ENCODE assay signal across 1 cellular context in the genomic region with DNA sequence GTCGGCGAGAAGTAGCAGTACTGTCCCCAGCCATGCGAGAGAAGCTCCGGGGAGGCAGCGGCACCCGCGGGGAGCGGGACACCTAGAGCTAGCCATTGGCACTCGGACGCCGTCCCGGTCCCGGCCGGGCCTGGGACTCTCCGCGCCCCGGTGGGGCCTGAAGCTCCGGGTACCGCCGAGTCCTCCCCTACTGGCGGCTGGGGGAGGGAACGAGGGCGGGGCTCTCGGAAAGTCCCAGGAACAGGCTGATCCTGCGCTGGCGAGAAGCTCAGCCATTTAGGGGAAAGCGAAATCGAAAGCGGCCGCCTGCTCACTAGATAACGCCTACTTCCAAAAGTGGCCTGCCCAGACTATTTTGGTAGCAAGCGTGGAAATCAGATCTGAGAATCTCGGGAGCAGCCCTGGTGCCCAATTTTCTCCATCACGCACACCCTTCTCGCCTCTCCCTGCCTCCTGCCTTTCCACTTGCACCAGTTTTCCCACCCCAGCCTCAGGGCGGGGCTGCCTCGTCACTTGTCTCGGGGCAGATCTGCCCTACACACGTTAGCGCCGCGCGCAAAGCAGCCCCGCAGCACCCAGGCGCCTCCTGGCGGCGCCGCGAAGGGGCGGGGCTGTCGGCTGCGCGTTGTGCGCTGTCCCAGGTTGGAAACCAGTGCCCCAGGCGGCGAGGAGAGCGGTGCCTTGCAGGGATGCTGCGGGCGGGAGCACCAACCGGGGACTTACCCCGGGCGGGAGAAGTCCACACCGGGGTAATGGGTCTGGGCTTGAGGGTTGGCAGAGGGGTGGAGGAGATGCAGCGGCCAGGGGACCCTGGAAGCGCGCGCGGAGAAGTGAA.
TF ChIP-seq lines count a peak whose summit lies in the region.

Gene PSMB9 (plus strand): TSS at position 652 of the 835 bp plus-strand sequence. CDS start 38 bp downstream, at position 690.
A gene with protein sequence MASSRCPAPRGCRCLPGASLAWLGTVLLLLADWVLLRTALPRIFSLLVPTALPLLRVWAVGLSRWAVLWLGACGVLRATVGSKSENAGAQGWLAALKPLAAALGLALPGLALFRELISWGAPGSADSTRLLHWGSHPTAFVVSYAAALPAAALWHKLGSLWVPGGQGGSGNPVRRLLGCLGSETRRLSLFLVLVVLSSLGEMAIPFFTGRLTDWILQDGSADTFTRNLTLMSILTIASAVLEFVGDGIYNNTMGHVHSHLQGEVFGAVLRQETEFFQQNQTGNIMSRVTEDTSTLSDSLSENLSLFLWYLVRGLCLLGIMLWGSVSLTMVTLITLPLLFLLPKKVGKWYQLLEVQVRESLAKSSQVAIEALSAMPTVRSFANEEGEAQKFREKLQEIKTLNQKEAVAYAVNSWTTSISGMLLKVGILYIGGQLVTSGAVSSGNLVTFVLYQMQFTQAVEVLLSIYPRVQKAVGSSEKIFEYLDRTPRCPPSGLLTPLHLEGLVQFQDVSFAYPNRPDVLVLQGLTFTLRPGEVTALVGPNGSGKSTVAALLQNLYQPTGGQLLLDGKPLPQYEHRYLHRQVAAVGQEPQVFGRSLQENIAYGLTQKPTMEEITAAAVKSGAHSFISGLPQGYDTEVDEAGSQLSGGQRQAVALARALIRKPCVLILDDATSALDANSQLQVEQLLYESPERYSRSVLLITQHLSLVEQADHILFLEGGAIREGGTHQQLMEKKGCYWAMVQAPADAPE (minus strand): TSS at position 164 of the 835 bp plus-strand sequence. CDS start 68 bp downstream, at position 96.

TF ChIP-seq in HepG2, 621 proteins besides CTCF, POLR2A, EP300 and RAD21 (continued from another document):
- 0 out of 2 replicates have a peak, but pooled peaks have one; percentile 32 for TF ChIP-seq ZNF646 (CRISPR knock-in tag; IDR thresholded peaks at IDR 0.05)
- TF ChIP-seq, protein P1, sequence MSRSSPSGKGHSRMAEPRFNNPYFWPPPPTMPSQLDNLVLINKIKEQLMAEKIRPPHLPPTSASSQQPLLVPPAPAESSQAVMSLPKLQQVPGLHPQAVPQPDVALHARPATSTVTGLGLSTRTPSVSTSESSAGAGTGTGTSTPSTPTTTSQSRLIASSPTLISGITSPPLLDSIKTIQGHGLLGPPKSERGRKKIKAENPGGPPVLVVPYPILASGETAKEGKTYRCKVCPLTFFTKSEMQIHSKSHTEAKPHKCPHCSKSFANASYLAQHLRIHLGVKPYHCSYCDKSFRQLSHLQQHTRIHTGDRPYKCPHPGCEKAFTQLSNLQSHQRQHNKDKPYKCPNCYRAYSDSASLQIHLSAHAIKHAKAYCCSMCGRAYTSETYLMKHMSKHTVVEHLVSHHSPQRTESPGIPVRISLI (CRISPR knock-in tag; IDR thresholded peaks at IDR 0.05; ENCODE audit: borderline replicate concordance): no peak
- TF ChIP-seq ZNF331 (CRISPR knock-in tag; IDR thresholded peaks at IDR 0.05): no peak; the same call in 1 of the 2 replicates
- peak; percentile 55; the same call in 1 of the 2 replicates for TF ChIP-seq ZNF124 (CRISPR knock-in tag; IDR thresholded peaks at IDR 0.05)
- TF ChIP-seq ZNF503 (CRISPR knock-in tag; IDR thresholded peaks at IDR 0.05): peak; percentile 54; the same call in 1 of the 2 replicates
- no peak; the same call in 1 of the 2 replicates for TF ChIP-seq SRF (IDR thresholded peaks at IDR 0.05; ENCODE audit: low read depth, low read length)
- no peak for TF ChIP-seq JUNB (CRISPR knock-in tag; IDR thresholded peaks at IDR 0.05; ENCODE audit: borderline replicate concordance)
- no peak for TF ChIP-seq ZNF234 (CRISPR knock-in tag; conservative IDR thresholded peaks at IDR 0.05)
- TF ChIP-seq CEBPB (IDR thresholded peaks at IDR 0.05; ENCODE audit: borderline replicate concordance, low read depth, low read length): no peak
- no peak for TF ChIP-seq ZNF562 (CRISPR knock-in tag; IDR thresholded peaks at IDR 0.05; ENCODE audit: borderline replicate concordance)
- TF ChIP-seq, protein P2, sequence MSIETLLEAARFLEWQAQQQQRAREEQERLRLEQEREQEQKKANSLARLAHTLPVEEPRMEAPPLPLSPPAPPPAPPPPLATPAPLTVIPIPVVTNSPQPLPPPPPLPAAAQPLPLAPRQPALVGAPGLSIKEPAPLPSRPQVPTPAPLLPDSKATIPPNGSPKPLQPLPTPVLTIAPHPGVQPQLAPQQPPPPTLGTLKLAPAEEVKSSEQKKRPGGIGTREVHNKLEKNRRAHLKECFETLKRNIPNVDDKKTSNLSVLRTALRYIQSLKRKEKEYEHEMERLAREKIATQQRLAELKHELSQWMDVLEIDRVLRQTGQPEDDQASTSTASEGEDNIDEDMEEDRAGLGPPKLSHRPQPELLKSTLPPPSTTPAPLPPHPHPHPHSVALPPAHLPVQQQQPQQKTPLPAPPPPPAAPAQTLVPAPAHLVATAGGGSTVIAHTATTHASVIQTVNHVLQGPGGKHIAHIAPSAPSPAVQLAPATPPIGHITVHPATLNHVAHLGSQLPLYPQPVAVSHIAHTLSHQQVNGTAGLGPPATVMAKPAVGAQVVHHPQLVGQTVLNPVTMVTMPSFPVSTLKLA (IDR thresholded peaks at IDR 0.05): peak; percentile 27; the same call in 1 of the 2 replicates
- TF ChIP-seq FOXC1 (CRISPR knock-in tag; IDR thresholded peaks at IDR 0.05; ENCODE audit: borderline replicate concordance): no peak
- TF ChIP-seq EZH2 (conservative IDR thresholded peaks at IDR 0.05; ENCODE audit: low read depth, low read length): no peak
- TF ChIP-seq ATAD3A (CRISPR knock-in tag; IDR thresholded peaks at IDR 0.05): no peak
- peak; percentile 67; the same call in 1 of the 2 replicates for TF ChIP-seq ELF4 (CRISPR knock-in tag; IDR thresholded peaks at IDR 0.05; ENCODE audit: borderline replicate concordance)
- TF ChIP-seq PREB (CRISPR knock-in tag; IDR thresholded peaks at IDR 0.05): no peak
- TF ChIP-seq PRDM10 (CRISPR knock-in tag; IDR thresholded peaks at IDR 0.05; ENCODE audit: low read depth): no peak
- no peak for TF ChIP-seq CHD4 (IDR thresholded peaks at IDR 0.05; ENCODE audit: borderline replicate concordance, low read length)
- TF ChIP-seq ZNF275 (CRISPR knock-in tag; IDR thresholded peaks at IDR 0.05; ENCODE audit: borderline replicate concordance): peak; percentile 83; the same call in 1 of the 2 replicates
- TF ChIP-seq CHCHD3 (CRISPR knock-in tag; IDR thresholded peaks at IDR 0.05): 0 out of 2 replicates have a peak, but pooled peaks have one; percentile 17
- peak; percentile 79 for TF ChIP-seq ZC3H13 (CRISPR knock-in tag; IDR thresholded peaks at IDR 0.05)
- TF ChIP-seq NR2C2 (CRISPR knock-in tag; IDR thresholded peaks at IDR 0.05; ENCODE audit: borderline replicate concordance): 0 out of 2 replicates have a peak, but pooled peaks have one; percentile 17
- TF ChIP-seq SRSF1 (optimal IDR thresholded peaks at IDR 0.05; ENCODE audit: low read depth, low read length): peak; percentile 91
- peak; percentile 72; the same call in 1 of the 2 replicates for TF ChIP-seq IRX3 (CRISPR knock-in tag; IDR thresholded peaks at IDR 0.05; ENCODE audit: borderline replicate concordance, low read depth)
